Comparison of ENCODE assay signal across 24 cellular contexts in genomic region chr19:19710506-19710905, GRCh38.
"Had no signal": no experiment of that assay in that cellular context is flagged by ENCODE, and none has a peak within 500 bp of the region (broad histone marks: within the 10 kb centered on the region; RNA-seq: fewer than 3 reads in every experiment).

No MANE protein-coding gene starts in this region.

- H3K9ac ChIP-seq: parathyroid adenoma had no signal

- H3K36me3 ChIP-seq: uterus had no signal

- H3K4me1 ChIP-seq: left ventricle myocardium inferior, parathyroid adenoma, sigmoid colon, transverse colon, uterus had no signal

- H2AFZ ChIP-seq: parathyroid adenoma had no signal

- ATAC-seq: activated CD8-positive, alpha-beta memory T cell treated with anti-CD3 and anti-CD28 coated beads, Interleukin-2, amount 10 ng/mL, durations not matched to agents 7 days and 5 days; activated T-helper 17 cell treated with anti-CD3 and anti-CD28 coated beads, Interleukin-2, amount 50 U/mL, for 72 hours; mucosa of descending colon; natural killer cell; stimulated activated naive B cell treated with anti-CD40 and anti-IgM and Interleukin-4, amounts not matched to agents 10 μg/mL and 1 μg/mL and 100 μg/mL, for 72 hours had no signal

- H3K79me2 ChIP-seq: parathyroid adenoma had no signal

- H3K27me3 ChIP-seq: cardiac muscle cell, dorsolateral prefrontal cortex, neutrophil, sigmoid colon, transverse colon, uterus had no signal

- DNase-seq: activated B cell treated with CpG ODN at 0.5 μM for 24 hours; activated CD4-positive, alpha-beta memory T cell treated with anti-CD3 and anti-CD28 coated beads for 36 hours; activated CD4-positive, alpha-beta T cell treated with anti-CD3 and anti-CD28 coated beads for 4 hours; activated CD8-positive, alpha-beta memory T cell treated with anti-CD3 and anti-CD28 coated beads, Interleukin-2, amount 10 ng/mL, durations not matched to agents 7 days and 5 days; activated naive CD4-positive, alpha-beta T cell; activated naive CD8-positive, alpha-beta T cell treated with anti-CD3 and anti-CD28 coated beads for 36 hours; amygdala; dorsolateral prefrontal cortex; hypothalamus; left ventricle myocardium inferior; mucosa of descending colon; natural killer cell; sigmoid colon; stimulated activated naive B cell treated with anti-CD40 and anti-IgM and Interleukin-4, amounts not matched to agents 10 μg/mL and 1 μg/mL and 100 μg/mL, for 72 hours; T-helper 1 cell; T-helper 9 cell; transverse colon; uterus had no signal

- H3K27ac ChIP-seq: cardiac muscle cell, dorsolateral prefrontal cortex, left ventricle myocardium inferior, neutrophil, parathyroid adenoma, sigmoid colon, transverse colon, uterus had no signal

- FAIRE-seq: frontal cortex, keratinocyte had no signal

- H3K4me3 ChIP-seq: cardiac muscle cell, dorsolateral prefrontal cortex, left ventricle myocardium inferior, mucosa of descending colon, sigmoid colon, transverse colon, uterus had no signal
